In genomic region chr14:53227154-53227718, GRCh38 we compare ENCODE assay signal across 16 cellular contexts.
DNase-seq lines count a peak whose midpoint lies in the region; ATAC-seq and TF ChIP-seq lines count a peak whose summit lies in the region.
"Had no signal": no experiment of that assay in that cellular context is flagged by ENCODE, and none has a peak within 500 bp of the region (broad histone marks: within the 10 kb centered on the region; RNA-seq: fewer than 3 reads in every experiment).

No MANE protein-coding gene starts in this region.

- peak overlapping the region; percentile 35 to 86 (median 74); a peak in 20 of 22 replicates for H3K4me2 ChIP-seq in BLaER1 treated with 17β-estradiol and CSF1 and Interleukin-3, amounts not matched to agents 10 nM and 100 nM

- H3K27ac Mint-ChIP-seq in WTC11 (no peak overlapping the region), progenitor cell of endocrine pancreas (no peak overlapping the region), osteocyte (ENCODE audit: unreplicated experiment) (no peak overlapping the region)
- H3K27ac Mint-ChIP-seq: CD4-positive, CD25-positive, alpha-beta regulatory T cell; CD8-positive, alpha-beta memory T cell had no signal

- H3K9ac ChIP-seq in BLaER1 treated with 17β-estradiol and CSF1 and Interleukin-3, amounts not matched to agents 10 nM and 100 nM: peak overlapping the region in 6 of 11 experiments; percentile 29 to 78 (median 69); a peak in 11 of 22 replicates

- peaks cover 11 to 33% (median 23%) of the 10 kb centered on the region in 10 experiments; a peak in 19 of 20 replicates for H3K4me1 ChIP-seq in BLaER1 treated with 17β-estradiol and CSF1 and Interleukin-3, amounts not matched to agents 10 nM and 100 nM
- no peaks in the 10 kb centered on the region for H3K4me1 ChIP-seq in foreskin keratinocyte
- H3K4me1 ChIP-seq: HAP-1 had no signal

- H3K9me3 Mint-ChIP-seq in WTC11 (peaks cover 35% of the 10 kb centered on the region), progenitor cell of endocrine pancreas (ENCODE audit: low read depth) (peaks cover 24% of the 10 kb centered on the region), osteocyte (ENCODE audit: unreplicated experiment) (peaks cover 25% of the 10 kb centered on the region)

- no peaks in the 10 kb centered on the region for H3K27me3 ChIP-seq in BLaER1 treated with 17β-estradiol and CSF1 and Interleukin-3, amounts not matched to agents 10 nM and 100 nM
- no peaks in the 10 kb centered on the region for H3K27me3 ChIP-seq in foreskin keratinocyte
- H3K27me3 ChIP-seq in brain microvascular endothelial cell (replicated peaks): no peaks in the 10 kb centered on the region

- H3K27me3 Mint-ChIP-seq in WTC11 (ENCODE audit: low read depth): no peaks in the 10 kb centered on the region
- H3K27me3 Mint-ChIP-seq in progenitor cell of endocrine pancreas: no peaks in the 10 kb centered on the region
- peaks cover 11% of the 10 kb centered on the region for H3K27me3 Mint-ChIP-seq in osteocyte (ENCODE audit: unreplicated experiment)
- H3K27me3 Mint-ChIP-seq: CD4-positive, CD25-positive, alpha-beta regulatory T cell had no signal

- CTCF ChIA-PET in WTC11 (lab: Charles Lee): interaction anchor here (1.0 to 2.1 kb wide), 2 partner anchors 10 to 79 kb away, joined by 3 to 8 read pairs; no protein-coding TSS in a partner anchor

- H4K20me1 ChIP-seq in BLaER1 treated with 17β-estradiol and CSF1 and Interleukin-3, amounts not matched to agents 10 nM and 100 nM: no peaks in the 10 kb centered on the region

- H3K4me3 Mint-ChIP-seq in WTC11: no peak overlapping the region
- no peak overlapping the region for H3K4me3 Mint-ChIP-seq in progenitor cell of endocrine pancreas (ENCODE audit: low read depth)
- H3K4me3 Mint-ChIP-seq in osteocyte (ENCODE audit: unreplicated experiment): no peak overlapping the region
- H3K4me3 Mint-ChIP-seq: CD4-positive, CD25-positive, alpha-beta regulatory T cell; CD8-positive, alpha-beta memory T cell had no signal

- peaks cover 35 to 67% (median 55%) of the 10 kb centered on the region in 11 experiments for H3K9me3 ChIP-seq in BLaER1 treated with 17β-estradiol and CSF1 and Interleukin-3, amounts not matched to agents 10 nM and 100 nM (replicated peaks in 1 of 11)
- H3K9me3 ChIP-seq in KOPT-K1 (ENCODE audit: insufficient read depth, low read length, poor library complexity, severe bottlenecking): peaks cover 46% of the 10 kb centered on the region
- H3K9me3 ChIP-seq: HAP-1 had no signal

- H3K4me3 ChIP-seq in BLaER1 treated with 17β-estradiol and CSF1 and Interleukin-3, amounts not matched to agents 10 nM and 100 nM: peak overlapping the region in 4 of 10 experiments; percentile 3 to 22 (median 12); a peak in 1 of 20 replicates
- H3K4me3 ChIP-seq in foreskin fibroblast (ENCODE audit: low read depth in 1 of 2, low read length in 2 of 2): no peak overlapping the region
- H3K4me3 ChIP-seq in brain microvascular endothelial cell (ENCODE audit: low read depth, low read length): no peak overlapping the region
- H3K4me3 ChIP-seq: HAP-1 had no signal

- peaks cover 10% of the 10 kb centered on the region; the same call in 1 of the 2 replicates for H3K36me3 Mint-ChIP-seq in WTC11
- H3K36me3 Mint-ChIP-seq in progenitor cell of endocrine pancreas (ENCODE audit: insufficient read depth): peaks cover 2% of the 10 kb centered on the region
- peaks cover 5% of the 10 kb centered on the region for H3K36me3 Mint-ChIP-seq in osteocyte (ENCODE audit: unreplicated experiment)

- in situ Hi-C loops in brain microvascular endothelial cell (cut with HindIII; ENCODE audit: low pct_ligation_motif_present, low sequenced_read_pairs): no loop called here

- peak overlapping the region in 7 of 11 experiments; percentile 19 to 91 (median 84); a peak in 14 of 22 replicates for H3K27ac ChIP-seq in BLaER1 treated with 17β-estradiol and CSF1 and Interleukin-3, amounts not matched to agents 10 nM and 100 nM
- H3K27ac ChIP-seq in KOPT-K1 (ENCODE audit: low read depth, low read length, poor library complexity, severe bottlenecking) (peak overlapping the region; percentile 99), foreskin keratinocyte (no peak overlapping the region), brain microvascular endothelial cell (no peak overlapping the region)

- no peaks in the 10 kb centered on the region for H3K4me1 Mint-ChIP-seq in WTC11
- H3K4me1 Mint-ChIP-seq in progenitor cell of endocrine pancreas (ENCODE audit: low read depth): peaks cover 5% of the 10 kb centered on the region
- H3K4me1 Mint-ChIP-seq in osteocyte (ENCODE audit: unreplicated experiment): no peaks in the 10 kb centered on the region
- H3K4me1 Mint-ChIP-seq: CD8-positive, alpha-beta memory T cell had no signal

- peaks cover 0 to 18% (median 0%) of the 10 kb centered on the region in 11 experiments; a peak in 4 of 22 replicates for H3K36me3 ChIP-seq in BLaER1 treated with 17β-estradiol and CSF1 and Interleukin-3, amounts not matched to agents 10 nM and 100 nM
- H3K36me3 ChIP-seq in KOPT-K1 (ENCODE audit: insufficient read depth, low read length): peaks cover 23% of the 10 kb centered on the region
- no peaks in the 10 kb centered on the region for H3K36me3 ChIP-seq in brain microvascular endothelial cell (replicated peaks)
- H3K36me3 ChIP-seq: HAP-1 had no signal

- POLR2A ChIA-PET in WTC11 (lab: Charles Lee): no interaction called here

- TF ChIP-seq CTCF in WTC11 (IDR thresholded peaks at IDR 0.05) (no peak), foreskin keratinocyte (conservative IDR thresholded peaks at IDR 0.05) (no peak), progenitor cell of endocrine pancreas (IDR thresholded peaks at IDR 0.05; ENCODE audit: unreplicated experiment) (no peak), osteocyte (IDR thresholded peaks at IDR 0.05) (no peak), foreskin fibroblast (IDR thresholded peaks at IDR 0.05; ENCODE audit: low read depth, low read length) (no peak), brain microvascular endothelial cell (IDR thresholded peaks at IDR 0.05; ENCODE audit: low read depth, low read length, missing control alignments) (no peak)

- DNase-seq in WTC11 (ENCODE audit: low spot score) (no peak), foreskin keratinocyte (no peak), progenitor cell of endocrine pancreas (ENCODE audit: low spot score, unreplicated experiment) (no peak), osteocyte (ENCODE audit: extremely low spot score, unreplicated experiment) (no peak), foreskin fibroblast (no peak), brain microvascular endothelial cell (no peak)
- DNase-seq: 8988T; C1 segment of cervical spinal cord; CD4-positive, CD25-positive, alpha-beta regulatory T cell; CD8-positive, alpha-beta memory T cell; COR-L47; DMS79; GF-D8 had no signal

- ATAC-seq in WTC11 (peak; percentile 44; the same call in 1 of the 2 replicates), foreskin keratinocyte (peak; percentile 68)

TF ChIP-seq in WTC11, 78 proteins besides CTCF, POLR2A, EP300 and RAD21 (continues in another document):
- TF ChIP-seq FOXK1 (CRISPR knock-in tag; IDR thresholded peaks at IDR 0.05): no peak
- no peak for TF ChIP-seq ZNF423 (CRISPR knock-in tag; IDR thresholded peaks at IDR 0.05)
- TF ChIP-seq ZNF232 (CRISPR knock-in tag; IDR thresholded peaks at IDR 0.05): no peak
- no peak for TF ChIP-seq ETV6 (CRISPR knock-in tag; IDR thresholded peaks at IDR 0.05)
- no peak for TF ChIP-seq HMGXB4 (CRISPR knock-in tag; IDR thresholded peaks at IDR 0.05)
- TF ChIP-seq ZNF416 (CRISPR knock-in tag; IDR thresholded peaks at IDR 0.05): no peak
- no peak for TF ChIP-seq ATF2 (CRISPR knock-in tag; IDR thresholded peaks at IDR 0.05; ENCODE audit: borderline replicate concordance, low read depth)
- TF ChIP-seq OVOL2 (CRISPR knock-in tag; IDR thresholded peaks at IDR 0.05; ENCODE audit: borderline replicate concordance): no peak
- no peak for TF ChIP-seq TCF7 (CRISPR knock-in tag; IDR thresholded peaks at IDR 0.05; ENCODE audit: low read depth)
- TF ChIP-seq ZNF121 (CRISPR knock-in tag; IDR thresholded peaks at IDR 0.05): no peak
- TF ChIP-seq RELA (CRISPR knock-in tag; IDR thresholded peaks at IDR 0.05; ENCODE audit: borderline replicate concordance): no peak
- TF ChIP-seq TEAD4 (CRISPR knock-in tag; IDR thresholded peaks at IDR 0.05): no peak
- TF ChIP-seq ZNF263 (CRISPR knock-in tag; IDR thresholded peaks at IDR 0.05; ENCODE audit: low read depth): no peak
- no peak for TF ChIP-seq NR2C2 (CRISPR knock-in tag; IDR thresholded peaks at IDR 0.05)

Comparison
In these comparisons a context has a peak if more than half of its experiments do, and no peak if none do; other contexts are left out.
1. H3K27ac ChIP-seq: peak in BLaER1 treated with 17β-estradiol and CSF1 and Interleukin-3, amounts not matched to agents 10 nM and 100 nM (7 of 11) and KOPT-K1 (single experiment); none in foreskin keratinocyte (single experiment) and brain microvascular endothelial cell (single experiment).